ENCODE assay signal across 8 cellular contexts in genomic region chr11:70568504-70569172, GRCh38.
A peak's percentile ranks its signal among the peaks of the same experiment; 100 is the strongest.
DNase-seq lines count a peak whose midpoint lies in the region; ATAC-seq, FAIRE-seq and TF ChIP-seq lines count a peak whose summit lies in the region.
"Had no signal": no experiment of that assay in that cellular context is flagged by ENCODE, and none has a peak within 500 bp of the region (broad histone marks: within the 10 kb centered on the region; RNA-seq: fewer than 3 reads in every experiment).

No MANE protein-coding gene starts in this region.

- no peak overlapping the region for H3K14ac ChIP-seq in H1 (ENCODE audit: insufficient read length)

- no peak overlapping the region for H3K9ac ChIP-seq in H1 (replicated peaks in 1 of 4; ENCODE audit: extremely low read depth in 1 of 4, low read depth in 3 of 4, low read length in 3 of 4)

- no peak overlapping the region for H3K4ac ChIP-seq in H1 (replicated peaks; ENCODE audit: insufficient read length, low read depth, low read length)

- H2AK5ac ChIP-seq in H1 (ENCODE audit: low read depth, low read length): no peak overlapping the region

- no peak overlapping the region for H2BK20ac ChIP-seq in H1 (ENCODE audit: low read length)

- H3K4me1 ChIP-seq in H1 (replicated peaks in 1 of 4; ENCODE audit: control insufficient read depth in 3 of 4, insufficient read depth in 4 of 4, low read length in 3 of 4) (peaks cover 3 to 14% (median 12%) of the 10 kb centered on the region in 4 experiments), mesodermal cell (ENCODE audit: control insufficient read depth, insufficient read depth, low read length, poor library complexity, severe bottlenecking) (peaks cover 13% of the 10 kb centered on the region)

- no peak overlapping the region for H4K5ac ChIP-seq in H1 (ENCODE audit: insufficient read length, low read depth, low read length)

- peak overlapping the region; percentile 3; the same call in 1 of the 2 replicates for H2BK12ac ChIP-seq in H1 (ENCODE audit: low read depth, low read length)

- no peak overlapping the region for H2BK120ac ChIP-seq in H1 (replicated peaks; ENCODE audit: low read depth, low read length)

- DNase-seq in NCI-H2227 (lab: John Stamatoyannopoulos, UW; ENCODE audit: unreplicated experiment) (peak; percentile 73), H1 (ENCODE audit: low read depth in 1 of 2, low spot score in 2 of 2) (peak; percentile 33 to 72), urothelium cell line (ENCODE audit: low spot score) (peak; percentile 83), cerebellar cortex (ENCODE audit: low spot score) (no peak), NCI-H748 treated with DMSO at 0.1 percent for 48 hours (lab: John Stamatoyannopoulos, UW) (no peak)
- DNase-seq: NCI-H774 had no signal

- peak overlapping the region; percentile 49; the same call in 1 of the 2 replicates for H2BK5ac ChIP-seq in H1 (ENCODE audit: low read depth, low read length)

- H3K27me3 ChIP-seq in H1 (replicated peaks in 1 of 4; ENCODE audit: control insufficient read depth in 3 of 4, extremely low read depth in 1 of 4, insufficient read depth in 3 of 4, low read length in 3 of 4): no peaks in the 10 kb centered on the region; a peak in 1 of 7 replicates

- H3K79me2 ChIP-seq in H1 (ENCODE audit: control insufficient read depth in 1 of 2, insufficient read depth in 2 of 2, low read length in 2 of 2): no peaks in the 10 kb centered on the region

- no peak overlapping the region for H3K23ac ChIP-seq in H1 (ENCODE audit: insufficient read length)

- H2BK15ac ChIP-seq in H1 (ENCODE audit: low read length): no peak overlapping the region

- CTCF ChIA-PET in H1 (lab: Charles Lee; ENCODE audit: partially characterized antibody): interaction anchor here (0.6 to 2.7 kb wide), 35 partner anchors 10 to 228 kb away, joined by 3 to 22 read pairs (median 3); no protein-coding TSS in a partner anchor

- peaks cover 3% of the 10 kb centered on the region; the same call in 1 of the 2 replicates for H3K79me1 ChIP-seq in H1 (ENCODE audit: low read depth, low read length)

- TF ChIP-seq CTCF in H1 (IDR thresholded peaks at IDR 0.05; ENCODE audit: control extremely low read depth in 1 of 3, insufficient read depth in 1 of 3, low read depth in 1 of 3, low read length in 3 of 3): peak; percentile 41 to 56 (median 56)

- POLR2A ChIA-PET in H1 (lab: Charles Lee; ENCODE audit: partially characterized antibody): interaction anchor here (0.8 to 1.3 kb wide), 3 partner anchors 19 to 89 kb away, joined by 3 to 4 read pairs (median 3); no protein-coding TSS in a partner anchor

- no peak for TF ChIP-seq POLR2A in H1 (IDR thresholded peaks at IDR 0.05; ENCODE audit: control extremely low read depth in 1 of 2, low read depth in 2 of 2, low read length in 2 of 2)

- H3K27ac ChIP-seq in H1 (ENCODE audit: low read depth, low read length) (no peak overlapping the region; the same call in 1 of the 2 replicates), mesodermal cell (ENCODE audit: low read depth, low read length, severe bottlenecking) (peak overlapping the region; percentile 86)

- peak overlapping the region in 1 of 4 experiments; percentile 32; a peak in 1 of 8 replicates for H3K4me3 ChIP-seq in H1 (ENCODE audit: extremely low read depth in 1 of 4, insufficient read depth in 2 of 4, low read depth in 3 of 4, low read length in 4 of 4)
- peak overlapping the region; percentile 19 for H3K4me3 ChIP-seq in mesodermal cell (ENCODE audit: extremely low read depth, insufficient read depth, low read length, poor library complexity, severe bottlenecking)

- 0 out of 2 replicates have a peak overlapping the region, but pooled peaks have one; percentile 7 for H4K8ac ChIP-seq in H1 (ENCODE audit: extremely low read depth, insufficient read depth, low read length)

- TF ChIP-seq EP300 in H1 (IDR thresholded peaks at IDR 0.05; ENCODE audit: borderline replicate concordance in 1 of 2, low read depth in 2 of 2, low read length in 2 of 2): no peak

- H4K91ac ChIP-seq in H1 (replicated peaks; ENCODE audit: insufficient read length, low read length): peak overlapping the region; percentile 68

- no peaks in the 10 kb centered on the region; the same call in 1 of the 2 replicates for H3K23me2 ChIP-seq in H1 (ENCODE audit: low read depth, low read length)

- H3K9me3 ChIP-seq in H1 (ENCODE audit: insufficient read depth in 2 of 2, low read depth in 1 of 2, low read length in 1 of 2) (no peaks in the 10 kb centered on the region), mesodermal cell (ENCODE audit: control insufficient read depth, low read length) (no peaks in the 10 kb centered on the region)

- 62% methylated on average over 12 of the region's 16 CpGs; no CpG with 5 or more reads in 1 of the 2 experiments for whole genome bisulfite sequencing in H1 (ENCODE audit: extremely low coverage in 1 of 2, insufficient coverage in 1 of 2, insufficient read length in 1 of 2, insufficient replicate concordance in 2 of 2, low coverage in 1 of 2, low lambda C conversion rate in 2 of 2, missing lambda C conversion rate in 1 of 2), 2 experiments
- 48 to 80% methylated on average over 8 to 13 of the region's 16 CpGs for WGBS in mesodermal cell (ENCODE audit: insufficient coverage in 2 of 2), 2 experiments

- TF ChIP-seq RAD21 in H1 (IDR thresholded peaks at IDR 0.05 in 1 of 2, conservative IDR thresholded peaks at IDR 0.05 in 1 of 2; ENCODE audit: low read depth in 2 of 2, low read length in 2 of 2): peak; percentile 55 to 63

- H2AFZ ChIP-seq in H1 (ENCODE audit: low read length): no peak overlapping the region

- no peak overlapping the region for H3K56ac ChIP-seq in H1 (replicated peaks; ENCODE audit: insufficient read length, low read depth, low read length)

- H3K18ac ChIP-seq in H1 (ENCODE audit: extremely low read depth, low read length): peak overlapping the region; percentile 48; the same call in 1 of the 2 replicates

- FAIRE-seq in H1 (lab: Jason Lieb, UNC) (no peak), urothelium cell line (lab: Jason Lieb, UNC) (no peak)

- ATAC-seq in GM21619 (IDR thresholded peaks at IDR 0.05; ENCODE audit: unreplicated experiment): no peak

- peaks cover 0 to 2% of the 10 kb centered on the region in 2 experiments for H4K20me1 ChIP-seq in H1 (replicated peaks in 1 of 2; ENCODE audit: control insufficient read depth in 1 of 2, insufficient read depth in 2 of 2, low read length in 2 of 2)

- H3K36me3 ChIP-seq in H1 (ENCODE audit: control insufficient read depth in 2 of 4, insufficient read depth in 4 of 4, low read length in 3 of 4) (no peaks in the 10 kb centered on the region), mesodermal cell (ENCODE audit: control insufficient read depth, insufficient read depth, low read length) (no peaks in the 10 kb centered on the region)

- H3K4me2 ChIP-seq in H1 (ENCODE audit: insufficient read depth in 1 of 2, low read depth in 2 of 2, low read length in 2 of 2): peak overlapping the region; percentile 30 to 47; a peak in 3 of 4 replicates

TF ChIP-seq in H1, 55 proteins besides CTCF, POLR2A, EP300 and RAD21:
- TF ChIP-seq MAX (IDR thresholded peaks at IDR 0.05) (peak; percentile 32; the same call in 1 of the 2 replicates), USF2 (IDR thresholded peaks at IDR 0.05; ENCODE audit: low read length) (no peak)

Comparison
In these comparisons a context has a peak if more than half of its experiments do, and no peak if none do; other contexts are left out.
1. DNase-seq: peak in NCI-H2227 (single experiment), H1 (2 of 2) and urothelium cell line (single experiment); none in cerebellar cortex (single experiment) and NCI-H748 treated with DMSO at 0.1 percent for 48 hours (single experiment).